Comparison of ENCODE assay signal across 1 cellular context in the genomic region with DNA sequence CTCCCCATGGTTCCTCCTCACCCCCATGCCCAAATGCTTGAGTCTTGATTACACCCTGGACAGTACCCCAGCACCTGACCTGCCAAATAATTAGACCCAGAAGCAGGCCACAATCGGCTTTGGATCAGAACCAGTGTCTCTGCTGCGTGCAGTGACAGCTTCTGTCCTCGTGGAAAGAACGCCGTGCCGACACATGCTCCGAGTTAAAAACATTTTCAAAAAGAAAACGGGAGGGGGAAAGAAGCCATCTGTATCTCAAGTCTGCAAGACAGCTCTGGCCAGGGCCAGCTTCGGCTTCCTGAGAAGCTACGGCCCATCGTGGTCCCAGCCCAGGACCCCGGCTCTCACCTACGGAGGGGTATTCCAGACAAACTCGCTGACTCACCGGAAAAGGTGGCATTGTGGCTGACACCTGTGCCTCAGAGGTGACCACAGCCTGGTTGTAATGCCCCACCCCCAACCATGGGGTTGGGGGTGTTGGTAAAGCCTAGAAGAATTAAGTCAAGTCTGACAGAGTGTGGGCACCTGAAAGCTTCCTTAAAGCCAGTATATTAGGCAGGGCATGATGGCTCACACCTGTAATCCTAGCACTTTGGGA.
TF ChIP-seq lines count a peak whose summit lies in the region.

No MANE protein-coding gene starts in this region.

TF ChIP-seq in H1, 55 proteins besides CTCF, POLR2A, EP300 and RAD21:
- TF ChIP-seq SP4 (IDR thresholded peaks at IDR 0.05; ENCODE audit: low read length) (no peak), TEAD4 (IDR thresholded peaks at IDR 0.05; ENCODE audit: low read depth, low read length) (no peak), SAP30 (IDR thresholded peaks at IDR 0.05; ENCODE audit: insufficient read depth, insufficient replicate concordance, low read length) (no peak), HDAC6 (IDR thresholded peaks at IDR 0.05; ENCODE audit: low read depth, low read length) (no peak), KDM1A (IDR thresholded peaks at IDR 0.05; ENCODE audit: borderline replicate concordance, low read length) (no peak), TCF12 (IDR thresholded peaks at IDR 0.05; ENCODE audit: low read depth, low read length) (no peak), CHD2 (IDR thresholded peaks at IDR 0.05; ENCODE audit: low read length) (no peak), CHD1 (IDR thresholded peaks at IDR 0.05; ENCODE audit: low read depth, low read length) (no peak), EGR1 (IDR thresholded peaks at IDR 0.05; ENCODE audit: borderline replicate concordance, low read depth, low read length) (no peak), SIX5 (IDR thresholded peaks at IDR 0.05; ENCODE audit: low read depth, low read length) (no peak), BACH1 (IDR thresholded peaks at IDR 0.05; ENCODE audit: low read length) (no peak), BCL11A (IDR thresholded peaks at IDR 0.05; ENCODE audit: low read depth in 2 of 2, low read length in 2 of 2) (no peak), CBX5 (IDR thresholded peaks at IDR 0.05; ENCODE audit: low read depth, low read length) (no peak)
- TF ChIP-seq, protein P1, sequence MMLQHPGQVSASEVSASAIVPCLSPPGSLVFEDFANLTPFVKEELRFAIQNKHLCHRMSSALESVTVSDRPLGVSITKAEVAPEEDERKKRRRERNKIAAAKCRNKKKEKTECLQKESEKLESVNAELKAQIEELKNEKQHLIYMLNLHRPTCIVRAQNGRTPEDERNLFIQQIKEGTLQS (IDR thresholded peaks at IDR 0.05; ENCODE audit: insufficient read depth, low read depth, low read length) = no peak
